ENCODE assay signal across 10 cellular contexts in the genomic region with DNA sequence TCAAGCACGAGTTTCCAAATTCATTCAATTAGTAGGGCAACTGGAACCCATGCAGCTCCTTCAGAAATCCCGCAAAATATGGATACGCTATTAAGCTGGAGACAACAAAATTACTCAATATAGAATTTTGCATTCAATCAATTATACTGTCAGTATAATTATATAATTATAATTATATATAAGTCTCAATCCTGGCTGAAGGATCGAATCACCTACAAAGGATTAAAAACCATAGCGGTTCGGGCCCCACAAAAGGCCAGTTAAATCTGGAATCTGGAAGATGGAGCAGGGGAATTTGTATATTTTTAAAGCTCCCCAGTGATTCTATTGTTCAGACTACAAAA. TPM values are rescaled to one million over a fixed set of nuclear protein-coding genes. Genes with fewer than 3 reads are reported as not detected.
DNase-seq lines count a peak whose midpoint lies in the region; ATAC-seq and TF ChIP-seq lines count a peak whose summit lies in the region.
"Had no signal": no experiment of that assay in that cellular context is flagged by ENCODE, and none has a peak within 500 bp of the region (broad histone marks: within the 10 kb centered on the region; RNA-seq: fewer than 3 reads in every experiment).

No MANE protein-coding gene starts in this region.

- no peak overlapping the region for H4K8ac ChIP-seq in H9 (replicated peaks; ENCODE audit: insufficient read length, low read depth, low read length)

- no CpG with 5 or more reads among the region's 6 CpGs for WGBS in H9 (ENCODE audit: extremely low coverage, insufficient read length, low lambda C conversion rate)

- H3K27me3 Mint-ChIP-seq in HFFc6 (ENCODE audit: insufficient read depth) (no peaks in the 10 kb centered on the region; the same call in 1 of the 2 replicates), mesothelial cell of epicardium (ENCODE audit: low read depth) (no peaks in the 10 kb centered on the region), H9 (ENCODE audit: low read depth) (peaks cover 7% of the 10 kb centered on the region)

- H2AK5ac ChIP-seq in H9 (ENCODE audit: insufficient read length, low read length): no peak overlapping the region

- no peak overlapping the region for H4K5ac ChIP-seq in H9 (ENCODE audit: insufficient read length, low read depth, low read length)

- no peak overlapping the region for H3K56ac ChIP-seq in H9 (ENCODE audit: insufficient read length, low read depth, low read length)

- H2BK20ac ChIP-seq in H9 (ENCODE audit: low read depth, low read length, poor library complexity, severe bottlenecking): no peak overlapping the region

- DNase-seq in NCI-H1436 treated with DMSO at 0.1 percent for 48 hours (lab: John Stamatoyannopoulos, UW): peak; percentile 29
- no peak for DNase-seq in NCI-H1436 (lab: John Stamatoyannopoulos, UW)
- no peak for DNase-seq in HFFc6
- no peak for DNase-seq in RWPE2 (ENCODE audit: low spot score)
- DNase-seq in mesothelial cell of epicardium (ENCODE audit: low spot score in 2 of 2, unreplicated experiment in 2 of 2): no peak
- DNase-seq in H9: no peak
- no peak for DNase-seq in GOT3 (lab: John Stamatoyannopoulos, UW)

- no peaks in the 10 kb centered on the region for H3K36me3 Mint-ChIP-seq in HFFc6 (ENCODE audit: low read depth)
- no peaks in the 10 kb centered on the region for H3K36me3 Mint-ChIP-seq in mesothelial cell of epicardium
- no peaks in the 10 kb centered on the region; a peak in 1 of 7 replicates for H3K36me3 Mint-ChIP-seq in H9 (ENCODE audit: insufficient read depth in 1 of 3, low read depth in 3 of 3)

- no peaks in the 10 kb centered on the region for H4K20me1 ChIP-seq in H9 (ENCODE audit: control insufficient read depth, insufficient read depth, insufficient read length)

- H2BK12ac ChIP-seq in H9 (ENCODE audit: insufficient read length, low read depth, low read length): no peak overlapping the region

- no peak overlapping the region for H3K4ac ChIP-seq in H9 (ENCODE audit: low read depth, low read length)

- H3K9me3 ChIP-seq in RWPE2 (ENCODE audit: severe bottlenecking) (no peaks in the 10 kb centered on the region), H9 (ENCODE audit: control insufficient read depth, low read depth, low read length) (no peaks in the 10 kb centered on the region)
- H3K9me3 ChIP-seq: SJCRH30 had no signal

- no peak overlapping the region for H3K27ac ChIP-seq in RWPE2 (ENCODE audit: poor library complexity, severe bottlenecking)
- H3K27ac ChIP-seq in H9 (ENCODE audit: insufficient read length, low read depth, low read length): no peak overlapping the region
- H3K27ac ChIP-seq: SJCRH30 had no signal

- TF ChIP-seq CTCF in HFFc6 (IDR thresholded peaks at IDR 0.05) (peak; percentile 3; the same call in 1 of the 2 replicates), RWPE2 (IDR thresholded peaks at IDR 0.05; ENCODE audit: poor library complexity, severe bottlenecking) (peak; percentile 63), mesothelial cell of epicardium (IDR thresholded peaks at IDR 0.05; ENCODE audit: unreplicated experiment) (peak; percentile 10), H9 (conservative IDR thresholded peaks at IDR 0.05) (no peak; the same call in 2 of the 3 replicates)

- no peak overlapping the region for H3K18ac ChIP-seq in H9 (ENCODE audit: insufficient read length, low read depth, low read length)

- no peak overlapping the region for H3K14ac ChIP-seq in H9 (ENCODE audit: insufficient read depth, low read length)

- H3K9ac ChIP-seq in H9 (ENCODE audit: extremely low read depth, insufficient read length, low read length): no peak overlapping the region

- H3K79me1 ChIP-seq in H9 (ENCODE audit: insufficient read depth, low read depth, low read length, poor library complexity, severe bottlenecking): no peaks in the 10 kb centered on the region

- H3K27me3 ChIP-seq in RWPE2 (ENCODE audit: insufficient read depth, poor library complexity, severe bottlenecking) (no peaks in the 10 kb centered on the region), H9 (ENCODE audit: insufficient read depth, low read length) (no peaks in the 10 kb centered on the region)
- H3K27me3 ChIP-seq: SJCRH30 had no signal

- no peaks in the 10 kb centered on the region for H3K23me2 ChIP-seq in H9 (ENCODE audit: insufficient read length, low read depth, low read length, poor library complexity, severe bottlenecking)

- H3K4me2 ChIP-seq in H9 (ENCODE audit: insufficient read depth, insufficient read length, low read length): no peak overlapping the region

- no peak overlapping the region for H2AFZ ChIP-seq in H9 (ENCODE audit: low read length)

- no peaks in the 10 kb centered on the region for H3K36me3 ChIP-seq in RWPE2 (ENCODE audit: low read depth)
- H3K36me3 ChIP-seq: SJCRH30 had no signal

- ATAC-seq in RWPE2 (ENCODE audit: low read depth) (no peak), HG03097 (IDR thresholded peaks at IDR 0.05; ENCODE audit: low FRiP score, unreplicated experiment) (no peak)

- H2BK120ac ChIP-seq in H9 (ENCODE audit: low read depth, low read length, poor library complexity, severe bottlenecking): no peak overlapping the region

- no peak overlapping the region for H4K91ac ChIP-seq in H9 (ENCODE audit: insufficient read length, low read depth, low read length)

- no peak overlapping the region for H3K27ac Mint-ChIP-seq in HFFc6
- no peak overlapping the region for H3K27ac Mint-ChIP-seq in mesothelial cell of epicardium
- H3K27ac Mint-ChIP-seq in H9: no peak overlapping the region
- H3K27ac Mint-ChIP-seq: CD4-positive, CD25-positive, alpha-beta regulatory T cell had no signal

- no peak overlapping the region for H3K4me3 ChIP-seq in RWPE2 (ENCODE audit: severe bottlenecking)
- H3K4me3 ChIP-seq: SJCRH30 had no signal

- H2BK15ac ChIP-seq in H9 (ENCODE audit: low read depth, low read length): no peak overlapping the region

- H3K4me3 Mint-ChIP-seq in HFFc6 (0 out of 2 replicates have a peak overlapping the region, but pooled peaks have one; percentile 20), mesothelial cell of epicardium (no peak overlapping the region), H9 (no peak overlapping the region)
- H3K4me3 Mint-ChIP-seq: CD4-positive, CD25-positive, alpha-beta regulatory T cell had no signal

- no peaks in the 10 kb centered on the region for H3K9me3 Mint-ChIP-seq in HFFc6
- H3K9me3 Mint-ChIP-seq in mesothelial cell of epicardium: no peaks in the 10 kb centered on the region
- no peaks in the 10 kb centered on the region for H3K9me3 Mint-ChIP-seq in H9
- H3K9me3 Mint-ChIP-seq: CD4-positive, CD25-positive, alpha-beta regulatory T cell had no signal

- peaks cover 36% of the 10 kb centered on the region for H3K4me1 Mint-ChIP-seq in HFFc6 (ENCODE audit: low read depth)
- peaks cover 40% of the 10 kb centered on the region for H3K4me1 Mint-ChIP-seq in mesothelial cell of epicardium
- peaks cover 35 to 43% of the 10 kb centered on the region in 2 experiments for H3K4me1 Mint-ChIP-seq in H9

- H3K4me1 ChIP-seq in RWPE2 (ENCODE audit: insufficient read depth, poor library complexity, severe bottlenecking) (no peaks in the 10 kb centered on the region), H9 (ENCODE audit: insufficient read depth, low read length) (peaks cover 6% of the 10 kb centered on the region; the same call in 1 of the 2 replicates)
- H3K4me1 ChIP-seq: SJCRH30 had no signal

- H3T11ph ChIP-seq in H9 (ENCODE audit: low read length): no peak overlapping the region

- no peaks in the 10 kb centered on the region for H3K79me2 ChIP-seq in H9 (ENCODE audit: insufficient read depth, low read length)

- H3K23ac ChIP-seq in H9 (ENCODE audit: insufficient read length, low read depth, low read length): no peak overlapping the region

- H2BK5ac ChIP-seq in H9 (ENCODE audit: insufficient read length, low read length): no peak overlapping the region

RNA-seq across cellular contexts. Expression of gene FHIP2A, which starts 55.7 kb away (rescaled TPM):
- 10 to 100 TPM; 35.1 to 54.1 (median 42.6) TPM for total RNA-seq in HFFc6 (2021; fragmentation: NEBNext Ultra II Directional; extraction: Animal tissue kit (Norgen Biotek cat#: 25700))
- 39.6 to 43.2 TPM (median 41.9 TPM) in 3 replicates for total RNA-seq in mesothelial cell of epicardium
- total RNA-seq in H9 (2021): 12.5 and 14.8 TPM in 2 replicates
